Comparison of ENCODE assay signal across 1 cellular context in genomic region chr3:13549513-13550256, GRCh38.
TF ChIP-seq lines count a peak whose summit lies in the region.

No MANE protein-coding gene starts in this region.

TF ChIP-seq in WTC11, 78 proteins besides CTCF, POLR2A, EP300 and RAD21 (continued from another document):
- no peak for TF ChIP-seq ATF6 (CRISPR knock-in tag; IDR thresholded peaks at IDR 0.05)
